8 cellular contexts compared by ENCODE assay signal in the genomic region with DNA sequence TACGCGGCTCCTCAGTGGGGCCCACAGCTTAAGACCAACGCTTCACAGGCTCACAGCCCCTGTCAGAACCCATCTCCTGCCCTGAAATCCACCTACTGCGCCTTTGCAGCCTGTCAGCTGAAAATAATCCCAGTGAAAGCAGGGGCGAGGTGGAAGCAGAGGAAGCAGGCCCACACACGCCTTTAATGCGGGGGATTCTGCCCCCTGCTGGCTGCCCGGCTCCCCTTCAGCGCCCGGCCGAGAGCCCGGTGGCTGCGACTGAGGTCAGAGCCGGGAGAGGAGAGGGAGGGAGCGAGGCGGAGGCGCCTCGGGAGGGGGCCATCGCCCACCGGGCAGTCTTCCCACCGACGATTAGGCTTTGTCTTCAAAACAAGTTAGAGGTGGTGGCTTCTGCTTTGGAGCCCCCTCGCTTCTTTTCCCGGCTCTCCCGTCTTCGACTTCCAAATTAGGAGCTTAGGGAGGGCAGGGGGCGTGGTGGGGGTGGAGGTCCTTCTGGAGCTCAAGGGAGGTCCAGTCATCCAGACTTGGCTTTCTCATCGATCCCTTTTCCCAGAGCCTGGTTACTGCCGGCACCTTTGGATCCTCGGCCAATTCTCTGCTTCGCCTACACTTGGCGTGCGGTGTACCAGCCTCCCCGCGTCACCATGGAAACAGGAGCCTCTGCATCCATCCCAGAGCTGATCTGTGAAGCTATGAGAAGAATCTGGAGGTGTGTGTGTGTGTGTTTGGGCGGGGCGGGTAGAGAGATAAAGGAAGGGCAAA. TPM values are rescaled to one million over a fixed set of nuclear protein-coding genes. Genes with fewer than 3 reads are reported as not detected.
DNase-seq lines count a peak whose midpoint lies in the region; ATAC-seq, FAIRE-seq and TF ChIP-seq lines count a peak whose summit lies in the region.

No MANE protein-coding gene starts in this region.

- H3K9me3 ChIP-seq in HUES6 (ENCODE audit: control insufficient read depth, insufficient read depth, low read depth, low read length) (no peaks in the 10 kb centered on the region), OCI-LY3 (ENCODE audit: insufficient read depth, low read length) (no peaks in the 10 kb centered on the region), muscle layer of colon (ENCODE audit: low read length) (no peaks in the 10 kb centered on the region)

- no peaks in the 10 kb centered on the region for H3K79me2 ChIP-seq in OCI-LY3 (ENCODE audit: low read length)

- H3K4me1 ChIP-seq in HUES6 (ENCODE audit: control insufficient read depth, insufficient read depth, low read length), result no peaks in the 10 kb centered on the region
- 0 out of 2 replicates have a peak, but pooled peaks cover 2% of the 10 kb centered on the region for H3K4me1 ChIP-seq in OCI-LY3 (ENCODE audit: low read length)
- peaks cover 5% of the 10 kb centered on the region for H3K4me1 ChIP-seq in muscle layer of colon (ENCODE audit: insufficient read depth, low read length)

- no peaks in the 10 kb centered on the region for H3K36me3 ChIP-seq in HUES6 (ENCODE audit: control insufficient read depth, insufficient read depth, low read length)
- H3K36me3 ChIP-seq in OCI-LY3 (replicated peaks; ENCODE audit: low read depth, low read length), result no peaks in the 10 kb centered on the region
- H3K36me3 ChIP-seq in muscle layer of colon (ENCODE audit: insufficient read depth, low read length), result no peaks in the 10 kb centered on the region

- H3K27ac ChIP-seq in HUES6 (ENCODE audit: low read depth, low read length) (no peak overlapping the region), OCI-LY3 (ENCODE audit: low read length) (no peak overlapping the region), muscle layer of colon (ENCODE audit: low read depth, low read length) (no peak overlapping the region)

- DNase-seq in GM12891 (ENCODE audit: insufficient read length, low spot score) (peak; percentile 53), activated T-cell treated with anti-CD3 and anti-CD28 coated beads for 4 hours (peak; percentile 63)
- DNase-seq in stimulated activated CD8-positive, alpha-beta memory T cell treated with anti-CD3 and anti-CD28 coated beads, Interleukin-4, amount 100 ng/mL, for 1 hour (ENCODE audit: low read depth in 2 of 2, low spot score in 1 of 2), result peak; percentile 21 to 55

- H2AFZ ChIP-seq in OCI-LY3 (ENCODE audit: low read depth, low read length), result peak overlapping the region; percentile 94

- H3K4me3 ChIP-seq in HUES6 (ENCODE audit: low read depth, low read length), result peak overlapping the region; percentile 65
- peak overlapping the region; percentile 67 for H3K4me3 ChIP-seq in OCI-LY3 (ENCODE audit: low read length)
- peak overlapping the region in 1 of 2 donors; percentile 41 for H3K4me3 ChIP-seq in muscle layer of colon (ENCODE audit: low read depth in 1 of 2, low read length in 2 of 2)

- no peaks in the 10 kb centered on the region for H4K20me1 ChIP-seq in OCI-LY3 (ENCODE audit: insufficient read depth, low read length)

- FAIRE-seq in GM12891 (lab: Jason Lieb, UNC), result peak; percentile 57

- H3K27me3 ChIP-seq in HUES6 (ENCODE audit: control insufficient read depth, insufficient read depth, low read length) (peaks cover 12% of the 10 kb centered on the region), OCI-LY3 (ENCODE audit: low read depth, low read length) (peaks cover 8% of the 10 kb centered on the region), muscle layer of colon (ENCODE audit: control insufficient read depth in 1 of 2, insufficient read depth in 2 of 2, low read length in 2 of 2) (peaks cover 0 to 4% of the 10 kb centered on the region in 2 donors)

- ATAC-seq in esophagus mucosa (peak; percentile 91), GM19328 (IDR thresholded peaks at IDR 0.05; ENCODE audit: unreplicated experiment) (no peak)

- H3K4me2 ChIP-seq in OCI-LY3 (ENCODE audit: low read length), result peak overlapping the region; percentile 74

- TF ChIP-seq CTCF in OCI-LY3 (IDR thresholded peaks at IDR 0.05; ENCODE audit: low read depth, low read length), result peak; percentile 92

- H3K9ac ChIP-seq in HUES6 (ENCODE audit: low read length), result no peak overlapping the region
- no peak overlapping the region; the same call in 1 of the 2 replicates for H3K9ac ChIP-seq in OCI-LY3 (ENCODE audit: low read length)
- H3K9ac ChIP-seq in muscle layer of colon (ENCODE audit: low read length), result peak overlapping the region; percentile 54

- no peak for TF ChIP-seq POLR2A in GM12891 (IDR thresholded peaks at IDR 0.05; ENCODE audit: low read depth, low read length)

TF ChIP-seq in GM12891, 5 proteins besides CTCF, POLR2A, EP300 and RAD21:
- TF ChIP-seq TAF1 (IDR thresholded peaks at IDR 0.05; ENCODE audit: low read depth, low read length) (no peak), PAX5 (IDR thresholded peaks at IDR 0.05; ENCODE audit: insufficient read depth, low read length, severe bottlenecking) (no peak), SPI1 (IDR thresholded peaks at IDR 0.05; ENCODE audit: low read depth, low read length) (no peak), POU2F2 (IDR thresholded peaks at IDR 0.05; ENCODE audit: low read depth, low read length) (no peak), POLR2AphosphoS5 (IDR thresholded peaks at IDR 0.05; ENCODE audit: low read depth, low read length) (no peak)

RNA-seq across cellular contexts. Expression of gene RND1, which starts 25.2 kb away (rescaled TPM):
- polyA plus RNA-seq in GM12891 (2012; ENCODE audit: low read depth, missing spikeins), result 4.0 TPM
- 2.6 TPM for total RNA-seq in esophagus mucosa

RNA-seq across cellular contexts. Expression of gene FKBP11, which starts 34.5 kb away (rescaled TPM):
- 43.4 TPM for polyA plus RNA-seq in GM12891 (2012; ENCODE audit: low read depth, missing spikeins)
- total RNA-seq in esophagus mucosa, result 13.1 TPM

RNA-seq across cellular contexts. Expression of gene DDX23, which starts 38.9 kb away (rescaled TPM):
- polyA plus RNA-seq in GM12891 (2012; ENCODE audit: low read depth, missing spikeins), result 58.4 TPM
- 37.3 TPM for total RNA-seq in esophagus mucosa
